ENCODE assay signal across 9 cellular contexts in genomic region chr3:174355505-174355904, GRCh38.
DNase-seq lines count a peak whose midpoint lies in the region; ATAC-seq, FAIRE-seq and TF ChIP-seq lines count a peak whose summit lies in the region.
"Had no signal": no experiment of that assay in that cellular context is flagged by ENCODE, and none has a peak within 500 bp of the region (broad histone marks: within the 10 kb centered on the region; RNA-seq: fewer than 3 reads in every experiment).

No MANE protein-coding gene starts in this region.

- TF ChIP-seq CTCF in DND-41 (IDR thresholded peaks at IDR 0.05; ENCODE audit: borderline replicate concordance, extremely low read depth, low read length, poor library complexity, severe bottlenecking) (peak; percentile 29), KMS-11 (conservative IDR thresholded peaks at IDR 0.05; ENCODE audit: low read depth, low read length) (0 out of 2 replicates have a peak, but pooled peaks have one; percentile 17), HepG2 (CRISPR knock-in tag; IDR thresholded peaks at IDR 0.05) (0 out of 2 replicates have a peak, but pooled peaks have one; percentile 9)

- no peaks in the 10 kb centered on the region for H4K20me1 ChIP-seq in DND-41 (ENCODE audit: insufficient read depth, low read length)
- no peaks in the 10 kb centered on the region for H4K20me1 ChIP-seq in KMS-11 (ENCODE audit: insufficient read depth)
- H4K20me1 ChIP-seq in HepG2 (ENCODE audit: insufficient read depth, low read length) = no peaks in the 10 kb centered on the region

- CTCF ChIA-PET in HepG2 (lab: Yijun Ruan, JAX; ENCODE audit: low intra/inter-chr PET ratio, low total read pairs) = no interaction called here
- CTCF ChIA-PET in activated CD4-positive, alpha-beta T cell treated with anti-CD3 and anti-CD28 coated beads, Interleukin-2, amount 10 ng/mL, durations not matched to agents 7 days and 5 days (lab: Charles Lee) = no interaction called here

- H3K9ac ChIP-seq in DND-41 (ENCODE audit: low read depth, low read length) = no peak overlapping the region
- H3K9ac ChIP-seq in KMS-11 = no peak overlapping the region
- no peak overlapping the region for H3K9ac ChIP-seq in HepG2 (ENCODE audit: insufficient read depth, low read depth, low read length)

- no peak for FAIRE-seq in HepG2 (lab: Jason Lieb, UNC)

- no peak overlapping the region for H3K4me3 Mint-ChIP-seq in activated CD4-positive, alpha-beta T cell treated with anti-CD3 and anti-CD28 coated beads, Interleukin-2, amount 10 ng/mL, durations not matched to agents 7 days and 5 days
- H3K4me3 Mint-ChIP-seq: stimulated activated naive CD8-positive, alpha-beta T cell treated with anti-CD3 and anti-CD28 coated beads, Interleukin-15, Interleukin-2, amounts not matched to agents 100 ng/mL and 50 ng/mL, for 24 hours had no signal

- no peaks in the 10 kb centered on the region for H3K4me1 Mint-ChIP-seq in activated CD4-positive, alpha-beta T cell treated with anti-CD3 and anti-CD28 coated beads, Interleukin-2, amount 10 ng/mL, durations not matched to agents 7 days and 5 days

- TF ChIP-seq EP300 in HepG2 (IDR thresholded peaks at IDR 0.05; ENCODE audit: low read depth in 2 of 2, low read length in 2 of 2) = no peak
- TF ChIP-seq EP300 in HepG2 (CRISPR knock-in tag; IDR thresholded peaks at IDR 0.05; ENCODE audit: borderline replicate concordance) = no peak

- intact Hi-C loops in HepG2 (cut with micrococcal nuclease; ENCODE audit: unreplicated experiment) = no loop called here

- H2AFZ ChIP-seq in DND-41 (ENCODE audit: low read depth, low read length) (no peak overlapping the region), KMS-11 (ENCODE audit: low read depth) (no peak overlapping the region), HepG2 (ENCODE audit: low read length) (no peak overlapping the region)

- H3K27me3 Mint-ChIP-seq in activated CD4-positive, alpha-beta T cell treated with anti-CD3 and anti-CD28 coated beads, Interleukin-2, amount 10 ng/mL, durations not matched to agents 7 days and 5 days = no peaks in the 10 kb centered on the region
- H3K27me3 Mint-ChIP-seq: stimulated activated naive CD8-positive, alpha-beta T cell treated with anti-CD3 and anti-CD28 coated beads, Interleukin-15, Interleukin-2, amounts not matched to agents 100 ng/mL and 50 ng/mL, for 24 hours had no signal

- TF ChIP-seq RAD21 in HepG2 (CRISPR knock-in tag; IDR thresholded peaks at IDR 0.05) = no peak

- DNase-seq in DND-41 = no peak
- DNase-seq in SKM-1 (lab: John Stamatoyannopoulos, UW; ENCODE audit: unreplicated experiment) = peak; percentile 27
- no peak for DNase-seq in HepG2 (ENCODE audit: low spot score)
- no peak for DNase-seq in activated CD4-positive, alpha-beta T cell treated with anti-CD3 and anti-CD28 coated beads, Interleukin-2, amount 10 ng/mL, durations not matched to agents 7 days and 5 days

- ATAC-seq in DND-41 (ENCODE audit: insufficient read depth, low read depth) (no peak), HepG2 (peak; percentile 41; the same call in 1 of the 3 replicates), GM19328 (IDR thresholded peaks at IDR 0.05; ENCODE audit: unreplicated experiment) (no peak), GM21360 (IDR thresholded peaks at IDR 0.05; ENCODE audit: unreplicated experiment) (no peak), HG03571 (IDR thresholded peaks at IDR 0.05; ENCODE audit: unreplicated experiment) (no peak)

- H3K79me2 ChIP-seq in DND-41 (ENCODE audit: insufficient read depth, low read length) = no peaks in the 10 kb centered on the region
- no peaks in the 10 kb centered on the region for H3K79me2 ChIP-seq in KMS-11 (ENCODE audit: insufficient read depth, low read depth)
- no peaks in the 10 kb centered on the region for H3K79me2 ChIP-seq in HepG2 (ENCODE audit: insufficient read depth, low read length)

- no peak for TF ChIP-seq POLR2A in HepG2 (IDR thresholded peaks at IDR 0.05; ENCODE audit: insufficient read depth in 1 of 2, low read depth in 2 of 2, low read length in 2 of 2)

- no peaks in the 10 kb centered on the region for H3K27me3 ChIP-seq in DND-41 (ENCODE audit: insufficient read depth, low read length, poor library complexity)
- H3K27me3 ChIP-seq in KMS-11 (ENCODE audit: insufficient read depth, low read depth) = no peaks in the 10 kb centered on the region
- H3K27me3 ChIP-seq in HepG2 (ENCODE audit: control insufficient read depth in 1 of 2, insufficient read depth in 2 of 2, low read length in 2 of 2) = no peaks in the 10 kb centered on the region

- H3K4me1 ChIP-seq in DND-41 (ENCODE audit: insufficient read depth, low read length) = no peaks in the 10 kb centered on the region
- H3K4me1 ChIP-seq in KMS-11 (ENCODE audit: low read depth, poor library complexity, severe bottlenecking) = no peaks in the 10 kb centered on the region
- no peaks in the 10 kb centered on the region for H3K4me1 ChIP-seq in HepG2 (ENCODE audit: insufficient read depth, low read length)

- H3K9me3 ChIP-seq in DND-41 (ENCODE audit: insufficient read depth, low read length, severe bottlenecking) = no peaks in the 10 kb centered on the region
- H3K9me3 ChIP-seq in HepG2 (ENCODE audit: low read length) = no peaks in the 10 kb centered on the region

- WGBS in HepG2 (ENCODE audit: low lambda C conversion rate) = 0% methylated on average over 1 of the region's 1 CpG

- no peak overlapping the region for H3K4me3 ChIP-seq in DND-41 (ENCODE audit: low read depth in 1 of 2, low read length in 2 of 2)
- H3K4me3 ChIP-seq in KMS-11 (IDR thresholded peaks at IDR 0.05; ENCODE audit: insufficient read depth, low read depth, low read length) = no peak overlapping the region
- no peak overlapping the region for H3K4me3 ChIP-seq in HepG2 (replicated peaks in 1 of 3; ENCODE audit: insufficient read depth in 1 of 3, low read depth in 2 of 3, low read length in 3 of 3)

- no TSS peak for BruUV-seq in HepG2 (replicated peaks; lab: Mats Ljungman, UMichigan)

- H3K27ac Mint-ChIP-seq in activated CD4-positive, alpha-beta T cell treated with anti-CD3 and anti-CD28 coated beads, Interleukin-2, amount 10 ng/mL, durations not matched to agents 7 days and 5 days = no peak overlapping the region
- H3K27ac Mint-ChIP-seq: stimulated activated naive CD8-positive, alpha-beta T cell treated with anti-CD3 and anti-CD28 coated beads, Interleukin-15, Interleukin-2, amounts not matched to agents 100 ng/mL and 50 ng/mL, for 24 hours had no signal

- no peaks in the 10 kb centered on the region for H3K9me3 Mint-ChIP-seq in activated CD4-positive, alpha-beta T cell treated with anti-CD3 and anti-CD28 coated beads, Interleukin-2, amount 10 ng/mL, durations not matched to agents 7 days and 5 days
- H3K9me3 Mint-ChIP-seq: stimulated activated naive CD8-positive, alpha-beta T cell treated with anti-CD3 and anti-CD28 coated beads, Interleukin-15, Interleukin-2, amounts not matched to agents 100 ng/mL and 50 ng/mL, for 24 hours had no signal

- no peaks in the 10 kb centered on the region for H3K36me3 Mint-ChIP-seq in activated CD4-positive, alpha-beta T cell treated with anti-CD3 and anti-CD28 coated beads, Interleukin-2, amount 10 ng/mL, durations not matched to agents 7 days and 5 days (ENCODE audit: low read depth)

- H3K4me2 ChIP-seq in DND-41 (ENCODE audit: insufficient read depth, low read length) = no peak overlapping the region
- no peak overlapping the region for H3K4me2 ChIP-seq in KMS-11
- H3K4me2 ChIP-seq in HepG2 (ENCODE audit: low read depth, low read length) = no peak overlapping the region

- POLR2A ChIA-PET in HepG2 (lab: Yijun Ruan, JAX) = no interaction called here
- POLR2A ChIA-PET in activated CD4-positive, alpha-beta T cell treated with anti-CD3 and anti-CD28 coated beads, Interleukin-2, amount 10 ng/mL, durations not matched to agents 7 days and 5 days (lab: Charles Lee) = no interaction called here

- H3K36me3 ChIP-seq in DND-41 (ENCODE audit: insufficient read depth, low read length) = no peaks in the 10 kb centered on the region
- no peaks in the 10 kb centered on the region for H3K36me3 ChIP-seq in KMS-11 (ENCODE audit: insufficient read depth)
- H3K36me3 ChIP-seq in HepG2 (replicated peaks in 1 of 2; ENCODE audit: control insufficient read depth in 1 of 2, insufficient read depth in 2 of 2, low read length in 2 of 2) = no peaks in the 10 kb centered on the region

- H3K27ac ChIP-seq in DND-41 (ENCODE audit: low read length) (no peak overlapping the region), KMS-11 (no peak overlapping the region), HepG2 (ENCODE audit: extremely low read length, insufficient read depth, low read length) (no peak overlapping the region)

- in situ Hi-C loops in HepG2 (cut with HindIII; ENCODE audit: extremely low pct_ligation_motif_present, low pct_unique_long_range_greater_than_20kb) = no loop called here

TF ChIP-seq in HepG2, 621 proteins besides CTCF, POLR2A, EP300 and RAD21:
- TF ChIP-seq SRF (IDR thresholded peaks at IDR 0.05; ENCODE audit: low read depth, low read length) = 0 out of 2 replicates have a peak, but pooled peaks have one; percentile 47
- TF ChIP-seq STAG1 (CRISPR knock-in tag; IDR thresholded peaks at IDR 0.05) = peak; percentile 17; the same call in 1 of the 2 replicates
- TF ChIP-seq HMGA1 (CRISPR knock-in tag; conservative IDR thresholded peaks at IDR 0.05) = no peak
- TF ChIP-seq ZNF331 (CRISPR knock-in tag; IDR thresholded peaks at IDR 0.05) = no peak
